ENCODE assay signal across 17 cellular contexts in the genomic region with DNA sequence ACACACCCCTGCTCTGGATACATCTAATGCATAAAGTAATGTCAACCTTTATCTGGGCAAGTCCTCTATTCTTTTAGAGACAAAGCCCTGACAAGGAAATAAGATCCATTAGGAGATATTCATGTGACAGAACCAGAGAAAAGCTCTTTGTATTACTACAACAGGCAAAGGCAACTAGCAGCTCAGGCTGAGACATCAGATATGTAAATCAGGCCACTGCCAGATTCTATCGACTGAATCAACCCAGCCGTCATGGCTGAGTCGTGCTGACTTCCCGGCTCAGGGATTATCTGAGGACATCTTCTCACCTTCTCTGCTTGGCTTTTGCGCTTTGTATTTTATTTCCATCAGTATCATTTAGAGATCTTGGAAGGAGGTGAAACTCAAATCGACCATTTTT.
DNase-seq lines count a peak whose midpoint lies in the region; ATAC-seq, FAIRE-seq and TF ChIP-seq lines count a peak whose summit lies in the region.
"Had no signal": no experiment of that assay in that cellular context is flagged by ENCODE, and none has a peak within 500 bp of the region (broad histone marks: within the 10 kb centered on the region; RNA-seq: fewer than 3 reads in every experiment).

No MANE protein-coding gene starts in this region.

- no peaks in the 10 kb centered on the region for H3K36me3 ChIP-seq in bronchial epithelial cell (ENCODE audit: control insufficient read depth, insufficient read depth, low read length)

- H3K27ac ChIP-seq in temporal lobe (ENCODE audit: low read depth, low read length): peak overlapping the region; percentile 36
- H3K27ac ChIP-seq: HL-60 had no signal

- ATAC-seq in HG02840 (IDR thresholded peaks at IDR 0.05; ENCODE audit: low FRiP score, unreplicated experiment) (no peak), HG02798 (IDR thresholded peaks at IDR 0.05; ENCODE audit: poor library complexity, unreplicated experiment) (no peak)
- ATAC-seq: activated CD8-positive, alpha-beta T cell treated with anti-CD3 and anti-CD28 coated beads, Interleukin-2, amount 10 ng/mL, durations not matched to agents 7 days and 5 days; natural killer cell had no signal

- no peak for TF ChIP-seq CTCF in bronchial epithelial cell (IDR thresholded peaks at IDR 0.05; ENCODE audit: insufficient read depth, low read length, severe bottlenecking)

- DNase-seq in NCI-H2227 (lab: John Stamatoyannopoulos, UW; ENCODE audit: unreplicated experiment) (peak; percentile 12), NCI-H2227 treated with DMSO at 0.1 percent for 48 hours (lab: John Stamatoyannopoulos, UW) (no peak), bronchial epithelial cell (ENCODE audit: low read depth) (peak; percentile 45), islet precursor cell (peak; percentile 68), NCI-H1694 (lab: John Stamatoyannopoulos, UW) (no peak)
- DNase-seq: activated CD8-positive, alpha-beta T cell treated with anti-CD3 and anti-CD28 coated beads, Interleukin-2, amount 10 ng/mL, durations not matched to agents 7 days and 5 days; natural killer cell; RPMI8226; stimulated activated CD4-positive, alpha-beta T cell treated with anti-CD3 and anti-CD28 coated beads, Interleukin-12 subunit alpha, Interleukin-12 subunit beta, amount 100 ng/mL, for 4 hours; T-helper 9 cell; trophoblast cell had no signal

- FAIRE-seq in bronchial epithelial cell (lab: Jason Lieb, UNC): no peak
- FAIRE-seq: A204.1, D721Med had no signal

- no peak overlapping the region for H3K4me3 ChIP-seq in bronchial epithelial cell (ENCODE audit: low read depth, low read length)

- no peaks in the 10 kb centered on the region for H3K27me3 ChIP-seq in bronchial epithelial cell (ENCODE audit: control insufficient read depth, insufficient read depth, low read length)

Comparison
In these comparisons a context has a peak if more than half of its experiments do, and no peak if none do; other contexts are left out.
1. DNase-seq: peak in NCI-H2227 (single experiment), bronchial epithelial cell (single experiment) and islet precursor cell (single experiment); none in NCI-H2227 treated with DMSO at 0.1 percent for 48 hours (single experiment) and NCI-H1694 (single experiment).